Comparison of ENCODE assay signal across 1 cellular context in the genomic region with DNA sequence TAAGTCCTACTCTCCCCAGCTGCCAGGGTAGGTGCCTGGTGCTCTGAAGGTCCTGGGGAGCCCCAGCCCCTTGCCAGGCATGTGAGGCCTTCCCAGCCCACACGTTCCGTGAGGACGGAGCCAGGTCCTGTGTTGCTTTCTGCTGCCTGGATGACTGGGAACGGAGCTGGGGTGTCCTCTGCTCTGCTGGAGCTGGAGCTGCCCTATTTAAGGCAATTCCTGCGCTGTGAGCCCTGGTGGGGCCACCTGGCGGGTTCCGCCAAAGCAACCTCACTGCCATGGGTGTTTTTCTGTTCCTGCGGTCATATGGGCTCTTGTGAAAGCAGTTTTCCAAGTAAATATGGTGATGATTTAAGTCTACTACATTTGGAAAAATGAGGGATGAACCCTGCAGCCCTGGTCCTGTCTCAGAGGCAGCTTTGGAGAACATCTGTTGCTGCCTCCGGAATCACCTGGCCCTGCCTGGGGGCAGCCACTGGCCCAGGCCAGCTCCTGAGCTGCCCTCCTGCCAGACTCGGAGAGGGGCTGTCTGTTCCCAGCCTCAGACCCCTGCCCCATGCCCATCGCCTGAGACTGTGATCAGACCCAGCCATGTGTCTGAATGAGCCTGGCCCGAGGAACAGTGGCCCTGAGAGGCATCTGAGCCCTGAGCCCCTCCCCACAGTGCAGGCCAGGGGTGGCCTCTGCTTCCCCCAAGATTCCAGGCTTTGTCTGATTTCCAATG.
TF ChIP-seq lines count a peak whose summit lies in the region.

No MANE protein-coding gene starts in this region.

TF ChIP-seq in IMR-90, 13 proteins besides CTCF, POLR2A, EP300 and RAD21 (continued from another document):
- TF ChIP-seq CEBPB (IDR thresholded peaks at IDR 0.05; ENCODE audit: low read depth, low read length) (no peak), NFE2L2 (IDR thresholded peaks at IDR 0.05; ENCODE audit: low read depth, low read length) (no peak), MAFK (IDR thresholded peaks at IDR 0.05; ENCODE audit: low read depth, low read length) (no peak), FOS (IDR thresholded peaks at IDR 0.05; ENCODE audit: low read depth, low read length) (no peak)
- TF ChIP-seq, protein P1, sequence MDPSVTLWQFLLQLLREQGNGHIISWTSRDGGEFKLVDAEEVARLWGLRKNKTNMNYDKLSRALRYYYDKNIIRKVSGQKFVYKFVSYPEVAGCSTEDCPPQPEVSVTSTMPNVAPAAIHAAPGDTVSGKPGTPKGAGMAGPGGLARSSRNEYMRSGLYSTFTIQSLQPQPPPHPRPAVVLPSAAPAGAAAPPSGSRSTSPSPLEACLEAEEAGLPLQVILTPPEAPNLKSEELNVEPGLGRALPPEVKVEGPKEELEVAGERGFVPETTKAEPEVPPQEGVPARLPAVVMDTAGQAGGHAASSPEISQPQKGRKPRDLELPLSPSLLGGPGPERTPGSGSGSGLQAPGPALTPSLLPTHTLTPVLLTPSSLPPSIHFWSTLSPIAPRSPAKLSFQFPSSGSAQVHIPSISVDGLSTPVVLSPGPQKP (IDR thresholded peaks at IDR 0.05; ENCODE audit: borderline replicate concordance, low read depth, low read length) = no peak
TF ChIP-seq in IMR-90: peak in this region for 0.
